2 cellular contexts compared by ENCODE assay signal in genomic region chr6:17708035-17708434, GRCh38.
A peak's percentile ranks its signal among the peaks of the same experiment; 100 is the strongest.
TF ChIP-seq lines count a peak whose summit lies in the region.
"Not testable (repeated sequence)": the region's sequence is repeated elsewhere in the genome, so short reads cannot be mapped to it uniquely, and the experiment has no call there.

No MANE protein-coding gene starts in this region.

TF ChIP-seq in K562, 482 proteins besides CTCF, POLR2A, EP300 and RAD21:
- TF ChIP-seq CEBPB (tag; IDR thresholded peaks at IDR 0.05), result peak; percentile 21; the same call in 1 of the 2 replicates
- TF ChIP-seq, protein P1, sequence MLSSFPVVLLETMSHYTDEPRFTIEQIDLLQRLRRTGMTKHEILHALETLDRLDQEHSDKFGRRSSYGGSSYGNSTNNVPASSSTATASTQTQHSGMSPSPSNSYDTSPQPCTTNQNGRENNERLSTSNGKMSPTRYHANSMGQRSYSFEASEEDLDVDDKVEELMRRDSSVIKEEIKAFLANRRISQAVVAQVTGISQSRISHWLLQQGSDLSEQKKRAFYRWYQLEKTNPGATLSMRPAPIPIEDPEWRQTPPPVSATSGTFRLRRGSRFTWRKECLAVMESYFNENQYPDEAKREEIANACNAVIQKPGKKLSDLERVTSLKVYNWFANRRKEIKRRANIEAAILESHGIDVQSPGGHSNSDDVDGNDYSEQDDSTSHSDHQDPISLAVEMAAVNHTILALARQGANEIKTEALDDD (IDR thresholded peaks at IDR 0.05), result peak; percentile 62; the same call in 1 of the 2 replicates

TF ChIP-seq in HepG2, 621 proteins besides CTCF, POLR2A, EP300 and RAD21:
- peak; percentile 5; the same call in 1 of the 2 replicates for TF ChIP-seq HNF4A (CRISPR knock-in tag; IDR thresholded peaks at IDR 0.05)
- TF ChIP-seq ZBTB33 (CRISPR knock-in tag; IDR thresholded peaks at IDR 0.05), result peak; percentile 61
- not testable (repeated sequence) for TF ChIP-seq NR2F6 (IDR thresholded peaks at IDR 0.05)
- TF ChIP-seq NR2F6 (CRISPR knock-in tag; IDR thresholded peaks at IDR 0.05), result 0 out of 2 replicates have a peak, but pooled peaks have one; percentile 24
- TF ChIP-seq RARA (CRISPR knock-in tag; IDR thresholded peaks at IDR 0.05), result peak; percentile 41; the same call in 1 of the 2 replicates
- 0 out of 2 replicates have a peak, but pooled peaks have one; percentile 22 for TF ChIP-seq ZNF574 (CRISPR knock-in tag; IDR thresholded peaks at IDR 0.05)
- TF ChIP-seq, protein P2, sequence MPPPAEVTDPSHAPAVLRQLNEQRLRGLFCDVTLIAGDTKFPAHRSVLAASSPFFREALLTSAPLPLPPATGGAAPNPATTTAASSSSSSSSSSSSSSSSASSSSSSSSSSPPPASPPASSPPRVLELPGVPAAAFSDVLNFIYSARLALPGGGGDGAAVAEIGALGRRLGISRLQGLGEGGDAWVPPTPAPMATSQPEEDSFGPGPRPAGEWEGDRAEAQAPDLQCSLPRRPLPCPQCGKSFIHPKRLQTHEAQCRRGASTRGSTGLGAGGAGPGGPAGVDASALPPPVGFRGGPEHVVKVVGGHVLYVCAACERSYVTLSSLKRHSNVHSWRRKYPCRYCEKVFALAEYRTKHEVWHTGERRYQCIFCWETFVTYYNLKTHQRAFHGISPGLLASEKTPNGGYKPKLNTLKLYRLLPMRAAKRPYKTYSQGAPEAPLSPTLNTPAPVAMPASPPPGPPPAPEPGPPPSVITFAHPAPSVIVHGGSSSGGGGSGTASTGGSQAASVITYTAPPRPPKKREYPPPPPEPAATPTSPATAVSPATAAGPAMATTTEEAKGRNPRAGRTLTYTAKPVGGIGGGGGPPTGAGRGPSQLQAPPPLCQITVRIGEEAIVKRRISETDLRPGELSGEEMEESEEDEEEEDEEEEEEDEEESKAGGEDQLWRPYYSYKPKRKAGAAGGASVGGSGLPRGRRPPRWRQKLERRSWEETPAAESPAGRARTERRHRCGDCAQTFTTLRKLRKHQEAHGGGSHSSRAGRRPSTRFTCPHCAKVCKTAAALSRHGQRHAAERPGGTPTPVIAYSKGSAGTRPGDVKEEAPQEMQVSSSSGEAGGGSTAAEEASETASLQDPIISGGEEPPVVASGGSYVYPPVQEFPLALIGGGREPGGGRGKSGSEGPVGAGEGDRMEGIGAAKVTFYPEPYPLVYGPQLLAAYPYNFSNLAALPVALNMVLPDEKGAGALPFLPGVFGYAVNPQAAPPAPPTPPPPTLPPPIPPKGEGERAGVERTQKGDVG (CRISPR knock-in tag; IDR thresholded peaks at IDR 0.05; ENCODE audit: borderline replicate concordance), result peak; percentile 72; the same call in 1 of the 2 replicates
TF ChIP-seq in HepG2: peak in this region for 6; not testable (repeated sequence) for 615.
